Comparison of ENCODE assay signal across 16 cellular contexts in genomic region chr11:114216804-114217195, GRCh38.
DNase-seq lines count a peak whose midpoint lies in the region; ATAC-seq and TF ChIP-seq lines count a peak whose summit lies in the region.
"Had no signal": no experiment of that assay in that cellular context is flagged by ENCODE, and none has a peak within 500 bp of the region (broad histone marks: within the 10 kb centered on the region; RNA-seq: fewer than 3 reads in every experiment).

No MANE protein-coding gene starts in this region.

- DNase-seq in heart right ventricle (no peak), left cardiac atrium (no peak), upper lobe of left lung (no peak), nephron progenitor cell (no peak)
- no peak for DNase-seq in central memory CD8-positive, alpha-beta T cell (ENCODE audit: low spot score in 2 of 2)
- DNase-seq: activated effector memory CD4-positive, alpha-beta T cell treated with Interleukin-2 at 50 U/mL for 16 hours; left colon; NCI-H2081; NCI-H510A; pancreas; SJCRH30; stimulated activated CD4-positive, alpha-beta T cell treated with anti-CD3 and anti-CD28 coated beads, Interleukin-4, amount 100 ng/mL, for 4 hours; stimulated activated CD8-positive, alpha-beta memory T cell treated with anti-CD3 and anti-CD28 coated beads, Interleukin-4, amount 100 ng/mL, for 48 hours had no signal

- no peak for TF ChIP-seq EP300 in upper lobe of left lung (IDR thresholded peaks at IDR 0.05)

- intact Hi-C loops in heart right ventricle (cut with DNase I), result no loop called here
- intact Hi-C loops in left cardiac atrium (cut with DNase I), result no loop called here

- no peaks in the 10 kb centered on the region for H3K9me3 Mint-ChIP-seq in T-helper 1 cell treated with Interleukin-12 subunit alpha and Interleukin-12 subunit beta and Interleukin-4 antibody, amounts not matched to agents 30 μg/mL and 1 μg/mL, for 36 hours
- H3K9me3 Mint-ChIP-seq in central memory CD8-positive, alpha-beta T cell, result no peaks in the 10 kb centered on the region
- no peaks in the 10 kb centered on the region for H3K9me3 Mint-ChIP-seq in nephron progenitor cell

- peak overlapping the region; percentile 26 for H3K4me3 Mint-ChIP-seq in T-helper 1 cell treated with Interleukin-12 subunit alpha and Interleukin-12 subunit beta and Interleukin-4 antibody, amounts not matched to agents 30 μg/mL and 1 μg/mL, for 36 hours
- peak overlapping the region; percentile 1 for H3K4me3 Mint-ChIP-seq in central memory CD8-positive, alpha-beta T cell
- no peak overlapping the region for H3K4me3 Mint-ChIP-seq in nephron progenitor cell

- ATAC-seq in heart right ventricle (peak in 2 of 8 donors; percentile 22 to 26), left cardiac atrium (no peak), upper lobe of left lung (ENCODE audit: low FRiP score in 2 of 2) (no peak), HG03097 (IDR thresholded peaks at IDR 0.05; ENCODE audit: low FRiP score, unreplicated experiment) (no peak), HG02840 (IDR thresholded peaks at IDR 0.05; ENCODE audit: low FRiP score, unreplicated experiment) (no peak)
- peak; percentile 84 for ATAC-seq in central memory CD8-positive, alpha-beta T cell (replicated peaks; ENCODE audit: extremely low read depth, poor library complexity, severe bottlenecking)
- ATAC-seq: left colon had no signal

- H3K27ac ChIP-seq in heart right ventricle (peak overlapping the region in 7 of 10 donors; percentile 14 to 82 (median 75)), upper lobe of left lung (peak overlapping the region in 3 of 4 donors; percentile 17 to 49 (median 21))
- H3K27ac ChIP-seq: pancreas, SJCRH30 had no signal

- H3K27me3 Mint-ChIP-seq in T-helper 1 cell treated with Interleukin-12 subunit alpha and Interleukin-12 subunit beta and Interleukin-4 antibody, amounts not matched to agents 30 μg/mL and 1 μg/mL, for 36 hours (ENCODE audit: low read depth), result peaks cover 12% of the 10 kb centered on the region
- no peaks in the 10 kb centered on the region for H3K27me3 Mint-ChIP-seq in central memory CD8-positive, alpha-beta T cell
- H3K27me3 Mint-ChIP-seq in nephron progenitor cell (ENCODE audit: low read depth, poor library complexity), result peaks cover 3% of the 10 kb centered on the region

- no peak for TF ChIP-seq POLR2A in upper lobe of left lung (IDR thresholded peaks at IDR 0.05)

- no peaks in the 10 kb centered on the region for H3K27me3 ChIP-seq in heart right ventricle
- H3K27me3 ChIP-seq in upper lobe of left lung, result no peaks in the 10 kb centered on the region
- H3K27me3 ChIP-seq: pancreas, SJCRH30 had no signal

- peak overlapping the region; percentile 64 for H3K27ac Mint-ChIP-seq in T-helper 1 cell treated with Interleukin-12 subunit alpha and Interleukin-12 subunit beta and Interleukin-4 antibody, amounts not matched to agents 30 μg/mL and 1 μg/mL, for 36 hours
- peak overlapping the region; percentile 47 for H3K27ac Mint-ChIP-seq in central memory CD8-positive, alpha-beta T cell (ENCODE audit: low read depth)
- H3K27ac Mint-ChIP-seq in nephron progenitor cell, result no peak overlapping the region

- peaks cover 31% of the 10 kb centered on the region for H3K4me1 Mint-ChIP-seq in T-helper 1 cell treated with Interleukin-12 subunit alpha and Interleukin-12 subunit beta and Interleukin-4 antibody, amounts not matched to agents 30 μg/mL and 1 μg/mL, for 36 hours (ENCODE audit: low read depth)
- peaks cover 22% of the 10 kb centered on the region for H3K4me1 Mint-ChIP-seq in central memory CD8-positive, alpha-beta T cell
- H3K4me1 Mint-ChIP-seq in nephron progenitor cell, result peaks cover 84% of the 10 kb centered on the region

- TF ChIP-seq CTCF in heart right ventricle (IDR thresholded peaks at IDR 0.05) (no peak), upper lobe of left lung (IDR thresholded peaks at IDR 0.05) (no peak), nephron progenitor cell (IDR thresholded peaks at IDR 0.05) (no peak)

- 69 to 70% methylated on average over 2 of the region's 2 CpGs for WGBS in heart right ventricle, 2 donors
- WGBS in upper lobe of left lung, 2 donors, result 51 to 73% methylated on average over 2 of the region's 2 CpGs

- peaks cover 29 to 99% (median 89%) of the 10 kb centered on the region in 9 donors for H3K4me1 ChIP-seq in heart right ventricle
- peaks cover 49 to 69% (median 56%) of the 10 kb centered on the region in 4 donors for H3K4me1 ChIP-seq in upper lobe of left lung
- H3K4me1 ChIP-seq: SJCRH30 had no signal

- H3K4me3 ChIP-seq in heart right ventricle (no peak overlapping the region), upper lobe of left lung (no peak overlapping the region)
- H3K4me3 ChIP-seq: pancreas, SJCRH30 had no signal

- H3K36me3 Mint-ChIP-seq in T-helper 1 cell treated with Interleukin-12 subunit alpha and Interleukin-12 subunit beta and Interleukin-4 antibody, amounts not matched to agents 30 μg/mL and 1 μg/mL, for 36 hours (ENCODE audit: low read depth), result peaks cover 2% of the 10 kb centered on the region
- H3K36me3 Mint-ChIP-seq in central memory CD8-positive, alpha-beta T cell (ENCODE audit: insufficient read depth), result no peaks in the 10 kb centered on the region
- no peaks in the 10 kb centered on the region for H3K36me3 Mint-ChIP-seq in nephron progenitor cell (ENCODE audit: low read depth)

- H3K36me3 ChIP-seq in heart right ventricle (peaks cover 0 to 14% (median 0%) of the 10 kb centered on the region in 9 donors), upper lobe of left lung (peaks cover 0 to 44% (median 11%) of the 10 kb centered on the region in 4 donors)
- H3K36me3 ChIP-seq: pancreas, SJCRH30 had no signal

- no peaks in the 10 kb centered on the region for H3K9me3 ChIP-seq in heart right ventricle
- H3K9me3 ChIP-seq in upper lobe of left lung, result no peaks in the 10 kb centered on the region
- H3K9me3 ChIP-seq: pancreas, SJCRH30 had no signal
